In the genomic region with DNA sequence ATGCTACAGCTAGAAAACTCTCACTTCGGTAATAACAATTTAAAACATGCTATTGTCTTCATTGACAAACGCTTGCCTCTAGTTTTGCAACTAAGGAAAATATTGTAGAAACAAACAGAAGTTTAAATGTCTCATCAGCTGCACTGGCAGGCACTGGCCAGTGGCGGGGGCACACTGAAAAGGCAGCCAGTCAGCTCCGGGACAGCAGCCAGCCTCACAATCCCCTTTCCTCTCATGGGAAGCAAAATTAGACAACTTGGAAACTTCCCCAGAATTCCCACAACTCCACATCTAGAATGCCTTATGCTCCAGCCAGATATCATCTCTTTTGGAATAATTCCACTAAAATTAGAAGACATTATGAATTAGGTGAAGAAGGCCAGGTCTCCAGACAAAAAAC, we compare ENCODE assay signal across 9 cellular contexts.
DNase-seq lines count a peak whose midpoint lies in the region; ATAC-seq and TF ChIP-seq lines count a peak whose summit lies in the region.
"Had no signal": no experiment of that assay in that cellular context is flagged by ENCODE, and none has a peak within 500 bp of the region (broad histone marks: within the 10 kb centered on the region; RNA-seq: fewer than 3 reads in every experiment).

No MANE protein-coding gene starts in this region.

- H3K27me3 ChIP-seq in H9 (ENCODE audit: insufficient read depth, low read length) (no peaks in the 10 kb centered on the region), right cardiac atrium (ENCODE audit: control insufficient read depth, insufficient read depth) (no peaks in the 10 kb centered on the region), HAP-1 (ENCODE audit: low read depth) (no peaks in the 10 kb centered on the region)

- no peak overlapping the region for H3K18ac ChIP-seq in H9 (ENCODE audit: insufficient read length, low read depth, low read length)

- H3K36me3 Mint-ChIP-seq in H9 (ENCODE audit: insufficient read depth in 1 of 3, low read depth in 3 of 3) = peaks cover 7 to 29% (median 15%) of the 10 kb centered on the region in 3 experiments

- H3K27me3 Mint-ChIP-seq in H9 (ENCODE audit: low read depth) = no peaks in the 10 kb centered on the region

- H3K27ac ChIP-seq in H9 (ENCODE audit: insufficient read length, low read depth, low read length) = no peak overlapping the region
- H3K27ac ChIP-seq in right cardiac atrium (ENCODE audit: low read length) = peak overlapping the region; percentile 53

- H2BK5ac ChIP-seq in H9 (ENCODE audit: insufficient read length, low read length) = no peak overlapping the region

- no peak overlapping the region for H3K4me3 Mint-ChIP-seq in H9
- H3K4me3 Mint-ChIP-seq: neural crest cell had no signal

- no peaks in the 10 kb centered on the region for H4K20me1 ChIP-seq in H9 (ENCODE audit: control insufficient read depth, insufficient read depth, insufficient read length)

- peaks cover 9% of the 10 kb centered on the region for H3K36me3 ChIP-seq in HAP-1 (replicated peaks)

- no peak overlapping the region for H3K4me2 ChIP-seq in H9 (ENCODE audit: insufficient read depth, insufficient read length, low read length)

- H3K56ac ChIP-seq in H9 (ENCODE audit: insufficient read length, low read depth, low read length) = no peak overlapping the region

- no peak overlapping the region for H3K9ac ChIP-seq in H9 (ENCODE audit: extremely low read depth, insufficient read length, low read length)

- peak; percentile 27; the same call in 1 of the 3 replicates for TF ChIP-seq CTCF in H9 (conservative IDR thresholded peaks at IDR 0.05)

- H2BK15ac ChIP-seq in H9 (ENCODE audit: low read depth, low read length) = no peak overlapping the region

- no CpG with 5 or more reads among the region's 4 CpGs for WGBS in H9 (ENCODE audit: extremely low coverage, insufficient read length, low lambda C conversion rate)
- 22% methylated on average over 4 of the region's 4 CpGs for WGBS in right cardiac atrium

- H2BK12ac ChIP-seq in H9 (ENCODE audit: insufficient read length, low read depth, low read length) = no peak overlapping the region

- peak overlapping the region in 1 of 3 experiments; percentile 75; a peak in 2 of 7 replicates for H3K27ac Mint-ChIP-seq in H9

- intact Hi-C loops in right cardiac atrium (cut with DNase I) = no loop called here

- H3K4ac ChIP-seq in H9 (ENCODE audit: low read depth, low read length) = no peak overlapping the region

- H2BK20ac ChIP-seq in H9 (ENCODE audit: low read depth, low read length, poor library complexity, severe bottlenecking) = no peak overlapping the region

- no peaks in the 10 kb centered on the region for H3K9me3 Mint-ChIP-seq in H9
- H3K9me3 Mint-ChIP-seq: neural crest cell had no signal

- no peak overlapping the region for H4K91ac ChIP-seq in H9 (ENCODE audit: insufficient read length, low read depth, low read length)

- H4K5ac ChIP-seq in H9 (ENCODE audit: insufficient read length, low read depth, low read length) = no peak overlapping the region

- in situ Hi-C loops in HAP-1 (cut with MboI; ENCODE audit: low sequenced_read_pairs) = no loop called here

- H4K8ac ChIP-seq in H9 (replicated peaks; ENCODE audit: insufficient read length, low read depth, low read length) = no peak overlapping the region

- no peak overlapping the region for H3K14ac ChIP-seq in H9 (ENCODE audit: insufficient read depth, low read length)

- H3K23ac ChIP-seq in H9 (ENCODE audit: insufficient read length, low read depth, low read length) = no peak overlapping the region

- H3K4me1 Mint-ChIP-seq in H9 = no peaks in the 10 kb centered on the region
- H3K4me1 Mint-ChIP-seq: neural crest cell had no signal

- no peak overlapping the region for H2BK120ac ChIP-seq in H9 (ENCODE audit: low read depth, low read length, poor library complexity, severe bottlenecking)

- H3K23me2 ChIP-seq in H9 (ENCODE audit: insufficient read length, low read depth, low read length, poor library complexity, severe bottlenecking) = no peaks in the 10 kb centered on the region

- no peak overlapping the region for H2AFZ ChIP-seq in H9 (ENCODE audit: low read length)

- peak; percentile 85 to 90 for ATAC-seq in right cardiac atrium
- no peak for ATAC-seq in GM21723 (IDR thresholded peaks at IDR 0.05; ENCODE audit: unreplicated experiment)

- no peaks in the 10 kb centered on the region for H3K9me3 ChIP-seq in H9 (ENCODE audit: control insufficient read depth, low read depth, low read length)
- H3K9me3 ChIP-seq in right cardiac atrium (ENCODE audit: control insufficient read depth, low read length) = no peaks in the 10 kb centered on the region
- no peaks in the 10 kb centered on the region for H3K9me3 ChIP-seq in HAP-1

- no peaks in the 10 kb centered on the region for H3K4me1 ChIP-seq in H9 (ENCODE audit: insufficient read depth, low read length)
- H3K4me1 ChIP-seq in right cardiac atrium (ENCODE audit: control insufficient read depth, insufficient read depth, low read length) = peaks cover 3% of the 10 kb centered on the region
- H3K4me1 ChIP-seq in HAP-1 = peaks cover 15% of the 10 kb centered on the region

- H3K79me2 ChIP-seq in H9 (ENCODE audit: insufficient read depth, low read length) = no peaks in the 10 kb centered on the region

- H3K79me1 ChIP-seq in H9 (ENCODE audit: insufficient read depth, low read depth, low read length, poor library complexity, severe bottlenecking) = no peaks in the 10 kb centered on the region

- H3K4me3 ChIP-seq in right cardiac atrium (ENCODE audit: low read length) = no peak overlapping the region
- H3K4me3 ChIP-seq in HAP-1 = no peak overlapping the region

- DNase-seq in H9 = no peak
- DNase-seq in cerebellar nuclear complex (lab: John Stamatoyannopoulos, UW) = peak; percentile 2 to 42
- peak; percentile 72 to 91 (median 88) for DNase-seq in right cardiac atrium
- peak; percentile 93 for DNase-seq in stromal cell of bone marrow (ENCODE audit: low read depth)
- DNase-seq in HAP-1 (ENCODE audit: low spot score in 2 of 2) = no peak
- no peak for DNase-seq in activated CD8-positive, alpha-beta memory T cell treated with anti-CD3 and anti-CD28 coated beads, Interleukin-2, amount 50 U/mL, for 4 hours
- no peak for DNase-seq in SKM-1 (lab: John Stamatoyannopoulos, UW; ENCODE audit: unreplicated experiment)

- no peak overlapping the region for H2AK5ac ChIP-seq in H9 (ENCODE audit: insufficient read length, low read length)

- no peak overlapping the region for H3T11ph ChIP-seq in H9 (ENCODE audit: low read length)

Comparison
In these comparisons a context has a peak if more than half of its experiments do, and no peak if none do; other contexts are left out.
1. DNase-seq: peak in cerebellar nuclear complex (2 of 2), right cardiac atrium (3 of 3) and stromal cell of bone marrow (single experiment); none in H9 (single experiment), HAP-1 (0 of 2), activated CD8-positive, alpha-beta memory T cell treated with anti-CD3 and anti-CD28 coated beads, Interleukin-2, amount 50 U/mL, for 4 hours (single experiment) and SKM-1 (single experiment).